ENCODE assay signal across 33 cellular contexts in genomic region chr9:105399117-105399516, GRCh38.
"Had no signal": no experiment of that assay in that cellular context is flagged by ENCODE, and none has a peak within 500 bp of the region (broad histone marks: within the 10 kb centered on the region; RNA-seq: fewer than 3 reads in every experiment).

No MANE protein-coding gene starts in this region.

- ATAC-seq: effector memory CD8-positive, alpha-beta T cell; left ventricle myocardium superior; pancreas; stimulated activated effector memory CD8-positive, alpha-beta T cell treated with anti-CD3 and anti-CD28 coated beads, Interleukin-12 subunit alpha, Interleukin-12 subunit beta, amount 100 ng/mL, for 72 hours had no signal

- H3K27me3 ChIP-seq: adrenal gland, pancreas, sigmoid colon, upper lobe of left lung, vagina had no signal

- FAIRE-seq: endothelial cell of umbilical vein, islet of Langerhans, pancreas, small intestine had no signal

- DNase-seq: activated CD4-positive, alpha-beta memory T cell treated with anti-CD3 and anti-CD28 coated beads for 36 hours; activated CD4-positive, alpha-beta T cell treated with anti-CD3 and anti-CD28 coated beads, Interleukin-2, amount 10 ng/mL, durations not matched to agents 24 days and 14 days; activated CD4-positive, CD25-positive, alpha-beta regulatory T cell treated with anti-CD3 and anti-CD28 coated beads, Interleukin-2, amount 50 U/mL, for 72 hours; activated CD8-positive, alpha-beta memory T cell treated with anti-CD3 and anti-CD28 coated beads, Interleukin-2, amount 50 U/mL, for 4 hours; activated effector memory CD4-positive, alpha-beta T cell treated with anti-CD3 and anti-CD28 coated beads, Interleukin-2, amount 50 U/mL, for 16 hours; activated naive CD4-positive, alpha-beta T cell treated with anti-CD3 and anti-CD28 coated beads for 36 hours; activated naive CD8-positive, alpha-beta T cell treated with anti-CD3 and anti-CD28 coated beads for 36 hours; activated T-cell treated with anti-CD3 and anti-CD28 coated beads, Interleukin-2, amount 50 U/mL, for 1 hour; adrenal gland; aorta; cortex of kidney; effector memory CD8-positive, alpha-beta T cell; head of caudate nucleus; hypothalamus; left ventricle myocardium superior; pancreas; retina; sigmoid colon; small intestine; stimulated activated CD4-positive, alpha-beta T cell treated with anti-CD3 and anti-CD28 coated beads, Interleukin-4, amount 100 ng/mL, for 24 hours; T1000; upper lobe of left lung; WERI-Rb-1 had no signal

- H3K4me3 Mint-ChIP-seq: activated CD4-positive, alpha-beta memory T cell treated with anti-CD3 and anti-CD28 coated beads for 36 hours; activated CD4-positive, alpha-beta T cell treated with anti-CD3 and anti-CD28 coated beads, Interleukin-2, amount 10 ng/mL, durations not matched to agents 24 days and 14 days; activated naive CD4-positive, alpha-beta T cell treated with anti-CD3 and anti-CD28 coated beads for 36 hours; activated naive CD8-positive, alpha-beta T cell treated with anti-CD3 and anti-CD28 coated beads for 36 hours; activated T-helper 1 cell treated with anti-CD3 and anti-CD28 coated beads, Interleukin-12 subunit alpha, Interleukin-12 subunit beta, Interleukin-2, Interleukin-4 antibody, amounts not matched to agents 30 ng/mL and 10 ng/mL and 1 ng/mL, durations not matched to agents 14 hours and 24 hours and 36 hours; brain; effector memory CD8-positive, alpha-beta T cell; nephron; stimulated activated effector memory CD8-positive, alpha-beta T cell treated with anti-CD3 and anti-CD28 coated beads, Interleukin-12 subunit alpha, Interleukin-12 subunit beta, amount 100 ng/mL, for 72 hours; stimulated activated naive CD8-positive, alpha-beta T cell treated with anti-CD3 and anti-CD28 coated beads, Interleukin-15, Interleukin-2, amounts not matched to agents 100 ng/mL and 50 ng/mL, for 24 hours; T-helper 1 cell treated with Interleukin-12 subunit alpha and Interleukin-12 subunit beta and Interleukin-4 antibody, amounts not matched to agents 30 μg/mL and 1 μg/mL, for 36 hours had no signal

- H3K4me3 ChIP-seq: adrenal gland, pancreas, prostate gland, sigmoid colon, upper lobe of left lung, vagina had no signal

- H3K9me3 ChIP-seq: adrenal gland, pancreas, prostate gland, sigmoid colon, upper lobe of left lung, vagina had no signal

- H3K36me3 Mint-ChIP-seq: activated CD4-positive, alpha-beta memory T cell treated with anti-CD3 and anti-CD28 coated beads for 36 hours; activated naive CD8-positive, alpha-beta T cell treated with anti-CD3 and anti-CD28 coated beads for 36 hours; brain; stimulated activated effector memory CD8-positive, alpha-beta T cell treated with anti-CD3 and anti-CD28 coated beads, Interleukin-12 subunit alpha, Interleukin-12 subunit beta, amount 100 ng/mL, for 72 hours had no signal

- H3K4me1 ChIP-seq: adrenal gland, pancreas, prostate gland, sigmoid colon, upper lobe of left lung, vagina had no signal

- H3K27ac ChIP-seq: adrenal gland, pancreas, prostate gland, sigmoid colon, upper lobe of left lung, vagina, WERI-Rb-1 had no signal

- H3K27ac Mint-ChIP-seq: activated CD4-positive, alpha-beta memory T cell treated with anti-CD3 and anti-CD28 coated beads for 36 hours; activated CD4-positive, alpha-beta T cell treated with anti-CD3 and anti-CD28 coated beads, Interleukin-2, amount 10 ng/mL, durations not matched to agents 24 days and 14 days; activated naive CD4-positive, alpha-beta T cell treated with anti-CD3 and anti-CD28 coated beads for 36 hours; activated naive CD8-positive, alpha-beta T cell treated with anti-CD3 and anti-CD28 coated beads for 36 hours; activated T-helper 1 cell treated with anti-CD3 and anti-CD28 coated beads, Interleukin-12 subunit alpha, Interleukin-12 subunit beta, Interleukin-2, Interleukin-4 antibody, amounts not matched to agents 30 ng/mL and 10 ng/mL and 1 ng/mL, durations not matched to agents 14 hours and 24 hours and 36 hours; brain; effector memory CD8-positive, alpha-beta T cell; nephron; stimulated activated effector memory CD8-positive, alpha-beta T cell treated with anti-CD3 and anti-CD28 coated beads, Interleukin-12 subunit alpha, Interleukin-12 subunit beta, amount 100 ng/mL, for 72 hours; stimulated activated naive CD8-positive, alpha-beta T cell treated with anti-CD3 and anti-CD28 coated beads, Interleukin-15, Interleukin-2, amounts not matched to agents 100 ng/mL and 50 ng/mL, for 24 hours; T-helper 1 cell treated with Interleukin-12 subunit alpha and Interleukin-12 subunit beta and Interleukin-4 antibody, amounts not matched to agents 30 μg/mL and 1 μg/mL, for 36 hours had no signal

- H3K36me3 ChIP-seq: adrenal gland, pancreas, prostate gland, sigmoid colon, upper lobe of left lung, vagina, WERI-Rb-1 had no signal
